Comparison of ENCODE assay signal across 1 cellular context in genomic region chr4:24584175-24584850, GRCh38.
TF ChIP-seq lines count a peak whose summit lies in the region.

DHX15 (minus strand) TSS chr4:24584554; CDS start chr4:24584393, 161 bp downstream.

TF ChIP-seq in HepG2, 621 proteins besides CTCF, POLR2A, EP300 and RAD21 (continued from another document and continues in another):
- TF ChIP-seq HMGA1 (CRISPR knock-in tag; conservative IDR thresholded peaks at IDR 0.05) (no peak), ZFYVE20 (CRISPR knock-in tag; IDR thresholded peaks at IDR 0.05; ENCODE audit: borderline replicate concordance, low read depth) (no peak), SIX4 (CRISPR knock-in tag; IDR thresholded peaks at IDR 0.05) (no peak), ATM (IDR thresholded peaks at IDR 0.05; ENCODE audit: borderline replicate concordance) (no peak), ZNF512B (CRISPR knock-in tag; IDR thresholded peaks at IDR 0.05; ENCODE audit: borderline replicate concordance) (no peak), FOSL1 (CRISPR knock-in tag; IDR thresholded peaks at IDR 0.05; ENCODE audit: borderline replicate concordance) (no peak), ZSCAN22 (CRISPR knock-in tag; IDR thresholded peaks at IDR 0.05) (no peak), ZNF205 (CRISPR knock-in tag; IDR thresholded peaks at IDR 0.05) (no peak), ZNF333 (CRISPR knock-in tag; IDR thresholded peaks at IDR 0.05; ENCODE audit: borderline replicate concordance) (no peak), ZNF564 (CRISPR knock-in tag; IDR thresholded peaks at IDR 0.05) (no peak), PHF20 (CRISPR knock-in tag; IDR thresholded peaks at IDR 0.05) (peak; percentile 69; the same call in 1 of the 2 replicates), ZNF83 (CRISPR knock-in tag; IDR thresholded peaks at IDR 0.05; ENCODE audit: borderline replicate concordance) (no peak), XRCC5 (optimal IDR thresholded peaks at IDR 0.05; ENCODE audit: low read length) (no peak), TERF1 (CRISPR knock-in tag; IDR thresholded peaks at IDR 0.05) (0 out of 2 replicates have a peak, but pooled peaks have one; percentile 44), TFDP2 (CRISPR knock-in tag; IDR thresholded peaks at IDR 0.05) (peak; percentile 95), SSRP1 (CRISPR knock-in tag; IDR thresholded peaks at IDR 0.05) (no peak), HNF4G (IDR thresholded peaks at IDR 0.05; ENCODE audit: borderline replicate concordance, low read depth, low read length) (no peak), HNF4G (CRISPR knock-in tag; IDR thresholded peaks at IDR 0.05; ENCODE audit: borderline replicate concordance, low read depth) (no peak), SP2 (CRISPR knock-in tag; IDR thresholded peaks at IDR 0.05) (peak; percentile 86), ZNF383 (CRISPR knock-in tag; IDR thresholded peaks at IDR 0.05; ENCODE audit: borderline replicate concordance) (no peak), TARDBP (CRISPR knock-in tag; IDR thresholded peaks at IDR 0.05) (no peak; the same call in 1 of the 2 replicates), REXO4 (CRISPR knock-in tag; IDR thresholded peaks at IDR 0.05; ENCODE audit: borderline replicate concordance) (peak; percentile 26; the same call in 1 of the 2 replicates), ZNF292 (CRISPR knock-in tag; IDR thresholded peaks at IDR 0.05; ENCODE audit: borderline replicate concordance, low read depth) (no peak), MAFK (conservative IDR thresholded peaks at IDR 0.05 in 1 of 2, IDR thresholded peaks at IDR 0.05 in 1 of 2; ENCODE audit: low read length in 2 of 2) (no peak), ZNF567 (CRISPR knock-in tag; IDR thresholded peaks at IDR 0.05; ENCODE audit: borderline replicate concordance) (no peak), ZSCAN12 (CRISPR knock-in tag; IDR thresholded peaks at IDR 0.05) (0 out of 2 replicates have a peak, but pooled peaks have one; percentile 22), SRSF9 (IDR thresholded peaks at IDR 0.05; ENCODE audit: borderline replicate concordance, insufficient read depth, low read depth, low read length, poor library complexity, severe bottlenecking) (no peak), ZNF253 (CRISPR knock-in tag; IDR thresholded peaks at IDR 0.05; ENCODE audit: borderline replicate concordance) (peak; percentile 27; the same call in 1 of the 2 replicates), ZNF674 (CRISPR knock-in tag; IDR thresholded peaks at IDR 0.05; ENCODE audit: low read depth) (no peak), IKZF1 (IDR thresholded peaks at IDR 0.05) (no peak), MAFG (CRISPR knock-in tag; IDR thresholded peaks at IDR 0.05) (no peak), HCFC1 (IDR thresholded peaks at IDR 0.05; ENCODE audit: low read depth, low read length) (no peak), BCL3 (CRISPR knock-in tag; IDR thresholded peaks at IDR 0.05) (peak; percentile 37; the same call in 1 of the 2 replicates), ARNT2 (CRISPR knock-in tag; IDR thresholded peaks at IDR 0.05; ENCODE audit: low read depth) (peak; percentile 74; the same call in 1 of the 2 replicates), SIN3B (IDR thresholded peaks at IDR 0.05; ENCODE audit: low read length) (0 out of 2 replicates have a peak, but pooled peaks have one; percentile 47), MYNN (CRISPR knock-in tag; IDR thresholded peaks at IDR 0.05; ENCODE audit: low read depth) (no peak), GATAD2A (CRISPR knock-in tag; IDR thresholded peaks at IDR 0.05) (no peak), HMG20A (CRISPR knock-in tag; IDR thresholded peaks at IDR 0.05; ENCODE audit: borderline replicate concordance) (no peak), DR1 (CRISPR knock-in tag; IDR thresholded peaks at IDR 0.05) (peak; percentile 66), STAT5B (CRISPR knock-in tag; IDR thresholded peaks at IDR 0.05) (no peak)
- TF ChIP-seq, protein P1, sequence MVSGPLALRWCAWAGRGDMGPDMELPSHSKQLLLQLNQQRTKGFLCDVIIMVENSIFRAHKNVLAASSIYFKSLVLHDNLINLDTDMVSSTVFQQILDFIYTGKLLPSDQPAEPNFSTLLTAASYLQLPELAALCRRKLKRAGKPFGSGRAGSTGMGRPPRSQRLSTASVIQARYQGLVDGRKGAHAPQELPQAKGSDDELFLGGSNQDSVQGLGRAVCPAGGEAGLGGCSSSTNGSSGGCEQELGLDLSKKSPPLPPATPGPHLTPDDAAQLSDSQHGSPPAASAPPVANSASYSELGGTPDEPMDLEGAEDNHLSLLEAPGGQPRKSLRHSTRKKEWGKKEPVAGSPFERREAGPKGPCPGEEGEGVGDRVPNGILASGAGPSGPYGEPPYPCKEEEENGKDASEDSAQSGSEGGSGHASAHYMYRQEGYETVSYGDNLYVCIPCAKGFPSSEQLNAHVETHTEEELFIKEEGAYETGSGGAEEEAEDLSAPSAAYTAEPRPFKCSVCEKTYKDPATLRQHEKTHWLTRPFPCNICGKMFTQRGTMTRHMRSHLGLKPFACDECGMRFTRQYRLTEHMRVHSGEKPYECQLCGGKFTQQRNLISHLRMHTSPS (CRISPR knock-in tag; IDR thresholded peaks at IDR 0.05; ENCODE audit: low read depth), result no peak
- TF ChIP-seq, protein P2, sequence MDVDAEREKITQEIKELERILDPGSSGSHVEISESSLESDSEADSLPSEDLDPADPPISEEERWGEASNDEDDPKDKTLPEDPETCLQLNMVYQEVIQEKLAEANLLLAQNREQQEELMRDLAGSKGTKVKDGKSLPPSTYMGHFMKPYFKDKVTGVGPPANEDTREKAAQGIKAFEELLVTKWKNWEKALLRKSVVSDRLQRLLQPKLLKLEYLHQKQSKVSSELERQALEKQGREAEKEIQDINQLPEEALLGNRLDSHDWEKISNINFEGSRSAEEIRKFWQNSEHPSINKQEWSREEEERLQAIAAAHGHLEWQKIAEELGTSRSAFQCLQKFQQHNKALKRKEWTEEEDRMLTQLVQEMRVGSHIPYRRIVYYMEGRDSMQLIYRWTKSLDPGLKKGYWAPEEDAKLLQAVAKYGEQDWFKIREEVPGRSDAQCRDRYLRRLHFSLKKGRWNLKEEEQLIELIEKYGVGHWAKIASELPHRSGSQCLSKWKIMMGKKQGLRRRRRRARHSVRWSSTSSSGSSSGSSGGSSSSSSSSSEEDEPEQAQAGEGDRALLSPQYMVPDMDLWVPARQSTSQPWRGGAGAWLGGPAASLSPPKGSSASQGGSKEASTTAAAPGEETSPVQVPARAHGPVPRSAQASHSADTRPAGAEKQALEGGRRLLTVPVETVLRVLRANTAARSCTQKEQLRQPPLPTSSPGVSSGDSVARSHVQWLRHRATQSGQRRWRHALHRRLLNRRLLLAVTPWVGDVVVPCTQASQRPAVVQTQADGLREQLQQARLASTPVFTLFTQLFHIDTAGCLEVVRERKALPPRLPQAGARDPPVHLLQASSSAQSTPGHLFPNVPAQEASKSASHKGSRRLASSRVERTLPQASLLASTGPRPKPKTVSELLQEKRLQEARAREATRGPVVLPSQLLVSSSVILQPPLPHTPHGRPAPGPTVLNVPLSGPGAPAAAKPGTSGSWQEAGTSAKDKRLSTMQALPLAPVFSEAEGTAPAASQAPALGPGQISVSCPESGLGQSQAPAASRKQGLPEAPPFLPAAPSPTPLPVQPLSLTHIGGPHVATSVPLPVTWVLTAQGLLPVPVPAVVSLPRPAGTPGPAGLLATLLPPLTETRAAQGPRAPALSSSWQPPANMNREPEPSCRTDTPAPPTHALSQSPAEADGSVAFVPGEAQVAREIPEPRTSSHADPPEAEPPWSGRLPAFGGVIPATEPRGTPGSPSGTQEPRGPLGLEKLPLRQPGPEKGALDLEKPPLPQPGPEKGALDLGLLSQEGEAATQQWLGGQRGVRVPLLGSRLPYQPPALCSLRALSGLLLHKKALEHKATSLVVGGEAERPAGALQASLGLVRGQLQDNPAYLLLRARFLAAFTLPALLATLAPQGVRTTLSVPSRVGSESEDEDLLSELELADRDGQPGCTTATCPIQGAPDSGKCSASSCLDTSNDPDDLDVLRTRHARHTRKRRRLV (CRISPR knock-in tag; IDR thresholded peaks at IDR 0.05), result no peak
- TF ChIP-seq, protein P3, sequence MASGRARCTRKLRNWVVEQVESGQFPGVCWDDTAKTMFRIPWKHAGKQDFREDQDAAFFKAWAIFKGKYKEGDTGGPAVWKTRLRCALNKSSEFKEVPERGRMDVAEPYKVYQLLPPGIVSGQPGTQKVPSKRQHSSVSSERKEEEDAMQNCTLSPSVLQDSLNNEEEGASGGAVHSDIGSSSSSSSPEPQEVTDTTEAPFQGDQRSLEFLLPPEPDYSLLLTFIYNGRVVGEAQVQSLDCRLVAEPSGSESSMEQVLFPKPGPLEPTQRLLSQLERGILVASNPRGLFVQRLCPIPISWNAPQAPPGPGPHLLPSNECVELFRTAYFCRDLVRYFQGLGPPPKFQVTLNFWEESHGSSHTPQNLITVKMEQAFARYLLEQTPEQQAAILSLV (CRISPR knock-in tag; IDR thresholded peaks at IDR 0.05; ENCODE audit: borderline replicate concordance), result peak; percentile 70
- TF ChIP-seq, protein P4, sequence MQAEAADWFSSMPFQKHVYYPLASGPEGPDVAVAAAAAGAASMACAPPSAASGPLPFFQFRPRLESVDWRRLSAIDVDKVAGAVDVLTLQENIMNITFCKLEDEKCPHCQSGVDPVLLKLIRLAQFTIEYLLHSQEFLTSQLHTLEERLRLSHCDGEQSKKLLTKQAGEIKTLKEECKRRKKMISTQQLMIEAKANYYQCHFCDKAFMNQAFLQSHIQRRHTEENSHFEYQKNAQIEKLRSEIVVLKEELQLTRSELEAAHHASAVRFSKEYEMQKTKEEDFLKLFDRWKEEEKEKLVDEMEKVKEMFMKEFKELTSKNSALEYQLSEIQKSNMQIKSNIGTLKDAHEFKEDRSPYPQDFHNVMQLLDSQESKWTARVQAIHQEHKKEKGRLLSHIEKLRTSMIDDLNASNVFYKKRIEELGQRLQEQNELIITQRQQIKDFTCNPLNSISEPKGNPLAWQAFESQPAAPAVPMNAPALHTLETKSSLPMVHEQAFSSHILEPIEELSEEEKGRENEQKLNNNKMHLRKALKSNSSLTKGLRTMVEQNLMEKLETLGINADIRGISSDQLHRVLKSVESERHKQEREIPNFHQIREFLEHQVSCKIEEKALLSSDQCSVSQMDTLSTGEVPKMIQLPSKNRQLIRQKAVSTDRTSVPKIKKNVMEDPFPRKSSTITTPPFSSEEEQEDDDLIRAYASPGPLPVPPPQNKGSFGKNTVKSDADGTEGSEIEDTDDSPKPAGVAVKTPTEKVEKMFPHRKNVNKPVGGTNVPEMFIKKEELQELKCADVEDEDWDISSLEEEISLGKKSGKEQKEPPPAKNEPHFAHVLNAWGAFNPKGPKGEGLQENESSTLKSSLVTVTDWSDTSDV (CRISPR knock-in tag; IDR thresholded peaks at IDR 0.05), result no peak
- TF ChIP-seq, protein P5, sequence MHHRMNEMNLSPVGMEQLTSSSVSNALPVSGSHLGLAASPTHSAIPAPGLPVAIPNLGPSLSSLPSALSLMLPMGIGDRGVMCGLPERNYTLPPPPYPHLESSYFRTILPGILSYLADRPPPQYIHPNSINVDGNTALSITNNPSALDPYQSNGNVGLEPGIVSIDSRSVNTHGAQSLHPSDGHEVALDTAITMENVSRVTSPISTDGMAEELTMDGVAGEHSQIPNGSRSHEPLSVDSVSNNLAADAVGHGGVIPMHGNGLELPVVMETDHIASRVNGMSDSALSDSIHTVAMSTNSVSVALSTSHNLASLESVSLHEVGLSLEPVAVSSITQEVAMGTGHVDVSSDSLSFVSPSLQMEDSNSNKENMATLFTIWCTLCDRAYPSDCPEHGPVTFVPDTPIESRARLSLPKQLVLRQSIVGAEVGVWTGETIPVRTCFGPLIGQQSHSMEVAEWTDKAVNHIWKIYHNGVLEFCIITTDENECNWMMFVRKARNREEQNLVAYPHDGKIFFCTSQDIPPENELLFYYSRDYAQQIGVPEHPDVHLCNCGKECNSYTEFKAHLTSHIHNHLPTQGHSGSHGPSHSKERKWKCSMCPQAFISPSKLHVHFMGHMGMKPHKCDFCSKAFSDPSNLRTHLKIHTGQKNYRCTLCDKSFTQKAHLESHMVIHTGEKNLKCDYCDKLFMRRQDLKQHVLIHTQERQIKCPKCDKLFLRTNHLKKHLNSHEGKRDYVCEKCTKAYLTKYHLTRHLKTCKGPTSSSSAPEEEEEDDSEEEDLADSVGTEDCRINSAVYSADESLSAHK (CRISPR knock-in tag; IDR thresholded peaks at IDR 0.05; ENCODE audit: borderline replicate concordance), result no peak
